ENCODE assay signal across 16 cellular contexts in genomic region chr9:6040077-6040476, GRCh38.
"Had no signal": no experiment of that assay in that cellular context is flagged by ENCODE, and none has a peak within 500 bp of the region (broad histone marks: within the 10 kb centered on the region; RNA-seq: fewer than 3 reads in every experiment).

No MANE protein-coding gene starts in this region.

- H3K27ac Mint-ChIP-seq: activated CD4-positive, alpha-beta memory T cell treated with anti-CD3 and anti-CD28 coated beads, Interleukin-2, amount 10 ng/mL, durations not matched to agents 7 days and 5 days; activated naive CD4-positive, alpha-beta T cell treated with anti-CD3 and anti-CD28 coated beads, Interleukin-2, amount 50 U/mL, for 24 hours; naive thymus-derived CD4-positive, alpha-beta T cell; stimulated activated effector memory CD8-positive, alpha-beta T cell treated with anti-CD3 and anti-CD28 coated beads, Interleukin-12 subunit alpha, Interleukin-12 subunit beta, amount 100 ng/mL, for 72 hours; WTC11 had no signal

- H3K4me3 Mint-ChIP-seq: activated CD4-positive, alpha-beta memory T cell treated with anti-CD3 and anti-CD28 coated beads, Interleukin-2, amount 10 ng/mL, durations not matched to agents 7 days and 5 days; activated naive CD4-positive, alpha-beta T cell treated with anti-CD3 and anti-CD28 coated beads, Interleukin-2, amount 50 U/mL, for 24 hours; naive thymus-derived CD4-positive, alpha-beta T cell; stimulated activated effector memory CD8-positive, alpha-beta T cell treated with anti-CD3 and anti-CD28 coated beads, Interleukin-12 subunit alpha, Interleukin-12 subunit beta, amount 100 ng/mL, for 72 hours; WTC11 had no signal

- H3K9me3 Mint-ChIP-seq: activated CD4-positive, alpha-beta memory T cell treated with anti-CD3 and anti-CD28 coated beads, Interleukin-2, amount 10 ng/mL, durations not matched to agents 7 days and 5 days; activated naive CD4-positive, alpha-beta T cell treated with anti-CD3 and anti-CD28 coated beads, Interleukin-2, amount 50 U/mL, for 24 hours; stimulated activated effector memory CD8-positive, alpha-beta T cell treated with anti-CD3 and anti-CD28 coated beads, Interleukin-12 subunit alpha, Interleukin-12 subunit beta, amount 100 ng/mL, for 72 hours; WTC11 had no signal

- DNase-seq: activated CD4-positive, alpha-beta memory T cell treated with anti-CD3 and anti-CD28 coated beads, Interleukin-2, amount 10 ng/mL, durations not matched to agents 7 days and 5 days; activated CD4-positive, alpha-beta T cell treated with anti-CD3 and anti-CD28 coated beads for 4 hours; activated effector memory CD4-positive, alpha-beta T cell treated with anti-CD3 and anti-CD28 coated beads, Interleukin-2, amount 50 U/mL, for 16 hours; activated T-cell treated with anti-CD3 and anti-CD28 coated beads, Interleukin-2, amount 50 U/mL, for 48 hours; adrenal gland; dorsolateral prefrontal cortex; naive thymus-derived CD4-positive, alpha-beta T cell; pancreas; stimulated activated CD4-positive, alpha-beta T cell treated with anti-CD3 and anti-CD28 coated beads, Interleukin-12 subunit alpha, Interleukin-12 subunit beta, amount 100 ng/mL, for 4 hours; T1000; thyroid gland had no signal

- H3K36me3 Mint-ChIP-seq: activated naive CD4-positive, alpha-beta T cell treated with anti-CD3 and anti-CD28 coated beads, Interleukin-2, amount 50 U/mL, for 24 hours; naive thymus-derived CD4-positive, alpha-beta T cell; stimulated activated effector memory CD8-positive, alpha-beta T cell treated with anti-CD3 and anti-CD28 coated beads, Interleukin-12 subunit alpha, Interleukin-12 subunit beta, amount 100 ng/mL, for 72 hours; WTC11 had no signal

- H3K4me1 Mint-ChIP-seq: activated CD4-positive, alpha-beta memory T cell treated with anti-CD3 and anti-CD28 coated beads, Interleukin-2, amount 10 ng/mL, durations not matched to agents 7 days and 5 days; activated naive CD4-positive, alpha-beta T cell treated with anti-CD3 and anti-CD28 coated beads, Interleukin-2, amount 50 U/mL, for 24 hours; stimulated activated effector memory CD8-positive, alpha-beta T cell treated with anti-CD3 and anti-CD28 coated beads, Interleukin-12 subunit alpha, Interleukin-12 subunit beta, amount 100 ng/mL, for 72 hours; WTC11 had no signal

- ATAC-seq: esophagus mucosa; left lobe of liver; naive thymus-derived CD4-positive, alpha-beta T cell; pancreas; stimulated activated effector memory CD8-positive, alpha-beta T cell treated with anti-CD3 and anti-CD28 coated beads, Interleukin-12 subunit alpha, Interleukin-12 subunit beta, amount 100 ng/mL, for 72 hours; WTC11 had no signal
